1 cellular context compared by ENCODE assay signal in genomic region chr4:164526916-164527315, GRCh38.
TF ChIP-seq lines count a peak whose summit lies in the region.

No MANE protein-coding gene starts in this region.

TF ChIP-seq in GM23338, 12 proteins besides CTCF, POLR2A, EP300 and RAD21 (continued from another document):
- TF ChIP-seq REST (IDR thresholded peaks at IDR 0.05; ENCODE audit: unreplicated experiment) (no peak), ETS1 (IDR thresholded peaks at IDR 0.05) (no peak), ZNF462 (CRISPR knock-in tag; IDR thresholded peaks at IDR 0.05) (no peak), ZNF114 (CRISPR knock-in tag; IDR thresholded peaks at IDR 0.05) (no peak), NANOG (IDR thresholded peaks at IDR 0.05; ENCODE audit: borderline replicate concordance) (no peak), EZH2phosphoT487 (IDR thresholded peaks at IDR 0.05; ENCODE audit: unreplicated experiment) (no peak), EZH2 (IDR thresholded peaks at IDR 0.05; ENCODE audit: low read depth, unreplicated experiment) (no peak), POLR2AphosphoS5 (IDR thresholded peaks at IDR 0.05; ENCODE audit: low read depth) (no peak), ZNF331 (CRISPR knock-in tag; IDR thresholded peaks at IDR 0.05; ENCODE audit: low read depth) (no peak)
